Comparison of ENCODE assay signal across 28 cellular contexts in the genomic region with DNA sequence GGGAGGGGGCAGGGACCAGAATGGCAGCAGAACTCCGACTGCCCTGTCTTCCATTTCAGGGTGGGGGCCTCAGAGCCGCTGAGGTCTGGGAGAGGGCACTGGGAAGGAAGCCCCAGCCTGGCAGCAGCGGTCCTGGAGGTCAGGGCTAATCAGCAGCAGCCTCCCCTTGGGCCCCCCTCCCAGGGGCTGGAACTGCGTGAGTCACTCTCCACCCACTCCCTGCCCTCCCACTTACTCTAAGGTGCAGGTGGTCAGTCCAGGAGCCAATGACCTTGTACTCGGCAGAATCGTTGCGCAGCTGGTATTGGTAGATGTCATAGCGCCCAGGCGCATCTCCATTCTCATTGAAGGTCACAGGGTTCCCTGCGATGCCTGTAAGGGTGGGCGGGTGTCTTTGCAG.
"Had no signal": no experiment of that assay in that cellular context is flagged by ENCODE, and none has a peak within 500 bp of the region (broad histone marks: within the 10 kb centered on the region; RNA-seq: fewer than 3 reads in every experiment).

No MANE protein-coding gene starts in this region.

- ATAC-seq: effector memory CD8-positive, alpha-beta T cell; esophagus mucosa; foreskin keratinocyte; gastrocnemius medialis; gastroesophageal sphincter; heart left ventricle; heart right ventricle had no signal

- H3K4me1 ChIP-seq: colonic mucosa, esophagus muscularis mucosa, esophagus squamous epithelium, foreskin keratinocyte, gastrocnemius medialis, gastroesophageal sphincter, heart left ventricle, heart right ventricle had no signal

- H3K4me3 ChIP-seq: colonic mucosa, coronary artery, dorsolateral prefrontal cortex, esophagus muscularis mucosa, esophagus squamous epithelium, gastrocnemius medialis, gastroesophageal sphincter, heart left ventricle, heart right ventricle had no signal

- H3K36me3 ChIP-seq: colonic mucosa, esophagus muscularis mucosa, esophagus squamous epithelium, gastrocnemius medialis, gastroesophageal sphincter, heart left ventricle, heart right ventricle had no signal

- FAIRE-seq: colon, endometrium, endothelial cell of umbilical vein, frontal cortex had no signal

- H3K27me3 ChIP-seq: colonic mucosa, dorsolateral prefrontal cortex, foreskin keratinocyte, gastrocnemius medialis had no signal

- H3K27ac ChIP-seq: colonic mucosa, coronary artery, epithelial cell of prostate, esophagus muscularis mucosa, esophagus squamous epithelium, foreskin keratinocyte, gastrocnemius medialis, gastroesophageal sphincter, heart left ventricle, heart right ventricle had no signal

- H3K9me3 ChIP-seq: colonic mucosa, esophagus muscularis mucosa, esophagus squamous epithelium, gastrocnemius medialis, gastroesophageal sphincter, heart left ventricle, heart right ventricle had no signal

- DNase-seq: colonic mucosa; cortex of kidney; dermis blood vessel endothelial cell; dorsolateral prefrontal cortex; effector CD4-positive, alpha-beta T cell; effector CD8-positive, alpha-beta T cell; effector memory CD4-positive, alpha-beta T cell; effector memory CD8-positive, alpha-beta T cell; endodermal cell; erythroblast; esophagus squamous epithelium; foreskin fibroblast; foreskin keratinocyte; foreskin melanocyte; gastrocnemius medialis; glutamatergic neuron; head of caudate nucleus; heart left ventricle; heart right ventricle had no signal
